In the genomic region with DNA sequence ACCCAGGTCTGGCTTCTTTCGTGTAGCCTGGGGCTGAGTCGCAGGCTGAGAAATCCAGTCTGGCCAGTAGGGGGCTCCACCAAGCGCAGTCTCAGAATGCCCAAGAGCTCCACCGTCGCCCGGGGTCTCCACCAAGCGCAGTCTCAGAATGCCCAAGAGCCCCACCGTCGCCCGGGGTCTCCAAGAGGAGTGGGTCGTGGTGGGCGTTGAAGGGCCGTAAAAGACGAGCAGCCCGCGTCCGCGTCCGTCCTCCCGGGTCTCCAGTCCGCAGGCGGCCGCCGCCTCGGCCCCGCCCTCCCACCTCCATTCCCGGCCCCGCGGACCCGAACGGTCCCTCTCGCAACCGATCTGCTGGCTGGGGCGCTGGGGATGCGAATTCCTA, we compare ENCODE assay signal across 8 cellular contexts. TPM values are rescaled to one million over a fixed set of nuclear protein-coding genes. Genes with fewer than 3 reads are reported as not detected.
A peak's percentile ranks its signal among the peaks of the same experiment; 100 is the strongest.
DNase-seq lines count a peak whose midpoint lies in the region; ATAC-seq and TF ChIP-seq lines count a peak whose summit lies in the region.

No MANE protein-coding gene starts in this region.

- H3K36me3 ChIP-seq in mucosa of rectum (ENCODE audit: control insufficient read depth in 2 of 2, insufficient read depth in 2 of 2, low read length in 2 of 2): peaks cover 0 to 2% of the 10 kb centered on the region in 2 donors

- peak overlapping the region; percentile 98 for H3K27ac ChIP-seq in mucosa of rectum (ENCODE audit: low read depth in 2 of 2, low read length in 2 of 2)

- H3K4me1 ChIP-seq in mucosa of rectum (ENCODE audit: control insufficient read depth in 2 of 2, insufficient read depth in 2 of 2, low read length in 2 of 2): peaks cover 33 to 36% of the 10 kb centered on the region in 2 donors

- ATAC-seq in GM19467 (IDR thresholded peaks at IDR 0.05; ENCODE audit: unreplicated experiment): peak; percentile 56

- DNase-seq in COLO829 (ENCODE audit: low spot score) (peak; percentile 95), HK-2 (ENCODE audit: unreplicated experiment) (peak; percentile 87), NOMO-1 treated with DMSO at 0.1 percent for 48 hours (lab: John Stamatoyannopoulos, UW; ENCODE audit: unreplicated experiment) (peak; percentile 81), activated T-cell treated with anti-CD3 and anti-CD28 coated beads for 4 hours (peak; percentile 84), epithelial cell of proximal tubule (ENCODE audit: low read depth) (no peak)
- peak; percentile 79 for DNase-seq in stimulated activated CD8-positive, alpha-beta memory T cell treated with anti-CD3 and anti-CD28 coated beads, Interleukin-4, amount 100 ng/mL, for 24 hours (ENCODE audit: low read depth)

- peak; percentile 94 for TF ChIP-seq CTCF in epithelial cell of proximal tubule (conservative IDR thresholded peaks at IDR 0.05; ENCODE audit: low read depth, low read length)

- H3K4me3 ChIP-seq in epithelial cell of proximal tubule (ENCODE audit: low read depth, low read length) (peak overlapping the region; percentile 97), mucosa of rectum (ENCODE audit: low read length in 2 of 2) (peak overlapping the region; percentile 82 to 93)

- H3K9me3 ChIP-seq in mucosa of rectum (ENCODE audit: control insufficient read depth in 2 of 2, low read length in 2 of 2): no peaks in the 10 kb centered on the region

- peak overlapping the region; percentile 97 for H3K9ac ChIP-seq in mucosa of rectum (ENCODE audit: low read depth in 1 of 2, low read length in 2 of 2)

- no peaks in the 10 kb centered on the region for H3K27me3 ChIP-seq in mucosa of rectum (ENCODE audit: control insufficient read depth in 2 of 2, insufficient read depth in 2 of 2, low read length in 2 of 2)

RNA-seq across cellular contexts. Expression of gene ZYX, which starts 0.9 kb away (rescaled TPM):
- total RNA-seq in epithelial cell of proximal tubule: 117 and 152 TPM in 2 replicates

RNA-seq across cellular contexts. Expression of gene FAM131B, which starts 17.7 kb away (rescaled TPM):
- 0.29 and 1.5 TPM in 2 replicates for total RNA-seq in epithelial cell of proximal tubule

RNA-seq across cellular contexts. Expression of gene EPHA1, which starts 28.4 kb away (rescaled TPM):
- total RNA-seq in epithelial cell of proximal tubule: 4.5 and 14.4 TPM in 2 replicates
